8 cellular contexts compared by ENCODE assay signal in genomic region chr22:46250783-46251125, GRCh38. TPM values are rescaled to one million over a fixed set of nuclear protein-coding genes. Genes with fewer than 3 reads are reported as not detected.
DNase-seq lines count a peak whose midpoint lies in the region; ATAC-seq, FAIRE-seq and TF ChIP-seq lines count a peak whose summit lies in the region.

No MANE protein-coding gene starts in this region.

- H3K27me3 Mint-ChIP-seq in neural progenitor cell (ENCODE audit: insufficient read depth, low read depth), result peaks cover 2% of the 10 kb centered on the region

- no peak for DNase-seq in A549 (ENCODE audit: low read depth in 1 of 2, low spot score in 1 of 2)
- peak; percentile 42 for DNase-seq in GM20000 (ENCODE audit: low spot score)
- DNase-seq in RPMI8226, result peak; percentile 12
- no peak for DNase-seq in epithelial cell of prostate (ENCODE audit: low read depth, low spot score)
- no peak for DNase-seq in neural progenitor cell (ENCODE audit: low spot score)
- no peak for DNase-seq in H4 (ENCODE audit: low spot score)
- no peak for DNase-seq in NCI-H1105 (lab: John Stamatoyannopoulos, UW)

- no peak for TF ChIP-seq POLR2A in A549 (IDR thresholded peaks at IDR 0.05; ENCODE audit: low read length)

- H3K9ac ChIP-seq in neural progenitor cell, result no peak overlapping the region

- no peaks in the 10 kb centered on the region for H3K9me3 ChIP-seq in A549
- H3K9me3 ChIP-seq in neural progenitor cell (ENCODE audit: low read depth), result no peaks in the 10 kb centered on the region

- POLR2A ChIA-PET in A549 (lab: Yijun Ruan, JAX), result interaction anchor here (1.0 kb wide), 1 partner anchor 17 kb away, joined by 6 read pairs; the partner anchor contains the start of gene TTC38

- H2AFZ ChIP-seq in neural progenitor cell (replicated peaks), result no peak overlapping the region

- peak overlapping the region; percentile 83 for H3K4me3 Mint-ChIP-seq in neural progenitor cell

- H3K27me3 ChIP-seq in neural progenitor cell, result peaks cover 15% of the 10 kb centered on the region

- CTCF ChIA-PET in A549 (lab: Yijun Ruan, JAX), result interaction anchor here (1.0 to 1.3 kb wide), 2 partner anchors 25 to 129 kb away, joined by 3 to 6 read pairs; no protein-coding TSS in a partner anchor

- H3K27ac Mint-ChIP-seq in neural progenitor cell, result no peak overlapping the region

- H3K27ac ChIP-seq in A549 (peak overlapping the region; percentile 95 to 96), epithelial cell of prostate (peak overlapping the region; percentile 36), neural progenitor cell (no peak overlapping the region)

- H3K4me1 ChIP-seq in A549 (peaks cover 5% of the 10 kb centered on the region; the same call in 1 of the 3 replicates), neural progenitor cell (peaks cover 5% of the 10 kb centered on the region)

- H3K4me2 ChIP-seq in A549, result peak overlapping the region; percentile 96
- H3K4me2 ChIP-seq in neural progenitor cell, result peak overlapping the region; percentile 81

- no peak for FAIRE-seq in A549 (lab: Jason Lieb, UNC)

- H3K9me3 Mint-ChIP-seq in neural progenitor cell, result peaks cover 14% of the 10 kb centered on the region

- no peaks in the 10 kb centered on the region for H3K36me3 ChIP-seq in neural progenitor cell

- no peak for TF ChIP-seq EP300 in A549 (IDR thresholded peaks at IDR 0.05)

- ATAC-seq in A549 (peak in 1 of 2 experiments; percentile 35; a peak in 3 of 6 replicates), GM21825 (IDR thresholded peaks at IDR 0.05; ENCODE audit: unreplicated experiment) (no peak)

- WGBS in A549 (ENCODE audit: missing lambda C conversion rate), result 0% methylated on average over 1 of the region's 25 CpGs

- H4K20me1 ChIP-seq in neural progenitor cell (ENCODE audit: low read depth), result no peaks in the 10 kb centered on the region

- no peaks in the 10 kb centered on the region for H3K79me2 ChIP-seq in neural progenitor cell (ENCODE audit: low read depth)

- H3F3A ChIP-seq in neural progenitor cell (ENCODE audit: low read depth), result no peaks in the 10 kb centered on the region

- peak overlapping the region; percentile 96 for H3K4me3 ChIP-seq in A549
- peak overlapping the region; percentile 76 for H3K4me3 ChIP-seq in neural progenitor cell

- no peak for TF ChIP-seq RAD21 in A549 (conservative IDR thresholded peaks at IDR 0.05 in 1 of 2, IDR thresholded peaks at IDR 0.05 in 1 of 2)

- peaks cover 24% of the 10 kb centered on the region for H3K4me1 Mint-ChIP-seq in neural progenitor cell

- H3K36me3 Mint-ChIP-seq in neural progenitor cell, result peaks cover 2% of the 10 kb centered on the region

- TF ChIP-seq CTCF in A549 (IDR thresholded peaks at IDR 0.05), result no peak
- no peak for TF ChIP-seq CTCF in GM20000 (IDR thresholded peaks at IDR 0.05; ENCODE audit: extremely low read depth, missing control alignments)
- no peak for TF ChIP-seq CTCF in neural progenitor cell (IDR thresholded peaks at IDR 0.05)

TF ChIP-seq in A549, 52 proteins besides CTCF, POLR2A, EP300 and RAD21 (continues in another document):
- TF ChIP-seq ZNF302 (CRISPR knock-in tag; IDR thresholded peaks at IDR 0.05) (no peak), ATOH8 (CRISPR knock-in tag; IDR thresholded peaks at IDR 0.05; ENCODE audit: low read depth) (no peak), POLR2AphosphoS2 (conservative IDR thresholded peaks at IDR 0.05; ENCODE audit: low read length) (no peak), RCOR1 (IDR thresholded peaks at IDR 0.05; ENCODE audit: low read depth, low read length) (no peak), FOSB (CRISPR knock-in tag; IDR thresholded peaks at IDR 0.05) (no peak), HEYL (CRISPR knock-in tag; IDR thresholded peaks at IDR 0.05) (no peak), FOSL2 (IDR thresholded peaks at IDR 0.05) (no peak), FOSL2 (CRISPR knock-in tag; IDR thresholded peaks at IDR 0.05) (no peak), KDM5A (IDR thresholded peaks at IDR 0.05) (no peak), CHD2 (IDR thresholded peaks at IDR 0.05; ENCODE audit: low read length, partially characterized antibody) (no peak), TFCP2L1 (CRISPR knock-in tag; IDR thresholded peaks at IDR 0.05) (no peak), MAFK (IDR thresholded peaks at IDR 0.05; ENCODE audit: partially characterized antibody) (no peak), REST (IDR thresholded peaks at IDR 0.05) (no peak), PBX3 (IDR thresholded peaks at IDR 0.05) (no peak), RFX5 (IDR thresholded peaks at IDR 0.05) (no peak)

RNA-seq across cellular contexts. Expression of gene CDPF1, which starts 0.7 kb away (rescaled TPM):
- polyA plus RNA-seq in A549 (2011; rRNA removed), result 7.9 and 8.9 TPM in 2 replicates
- polyA plus RNA-seq in A549 (2012; cell fraction: cytosol; rRNA removed), result 17.7 and 20.9 TPM in 2 replicates
- 18.4 and 18.7 TPM in 2 replicates for polyA plus RNA-seq in A549 (2012; cell fraction: nucleus; rRNA removed)
- polyA plus RNA-seq in A549 (2017; fragmentation: RNase III; extraction: RNeasy Plus Mini Kit Qiagen cat#74134 plus additional on column Dnase treatment), result 9.3 to 10.2 TPM (median 9.6 TPM) in 3 replicates
- polyA minus RNA-seq in A549 (2011; rRNA and poly(A)+ RNA removed), result 4.3 and 5.0 TPM in 2 replicates
- 6.7 and 22.8 TPM in 2 replicates for total RNA-seq in neural progenitor cell (ENCODE audit: low replicate concordance)
- 3.2 and 8.2 TPM in 2 replicates for total RNA-seq in H4 (2014; rRNA removed; shearing (Covaris generic))

RNA-seq across cellular contexts. Expression of gene PKDREJ, which starts 12.4 kb away (rescaled TPM):
- polyA plus RNA-seq in A549 (2011; rRNA removed) (not detected in 2 replicates), A549 (2017; fragmentation: RNase III; extraction: RNeasy Plus Mini Kit Qiagen cat#74134 plus additional on column Dnase treatment) (not detected in 3 replicates)
- not detected in 2 replicates for polyA plus RNA-seq in A549 (2012; cell fraction: cytosol; rRNA removed)
- not detected in 2 replicates for polyA plus RNA-seq in A549 (2012; cell fraction: nucleus; rRNA removed)
- polyA minus RNA-seq in A549 (2011; rRNA and poly(A)+ RNA removed), result 0.04 TPM in 1 of 2 replicates, not detected in the other
- not detected in 2 replicates for total RNA-seq in neural progenitor cell (ENCODE audit: low replicate concordance)
- not detected in 2 replicates for total RNA-seq in H4 (2014; rRNA removed; shearing (Covaris generic))

RNA-seq across cellular contexts. Expression of gene TTC38, which starts 17.1 kb away (rescaled TPM):
- 12.4 and 17.3 TPM in 2 replicates for polyA plus RNA-seq in A549 (2011; rRNA removed)
- 15.6 and 21.4 TPM in 2 replicates for polyA plus RNA-seq in A549 (2012; cell fraction: cytosol; rRNA removed)
- 34.7 and 39.8 TPM in 2 replicates for polyA plus RNA-seq in A549 (2012; cell fraction: nucleus; rRNA removed)
- polyA plus RNA-seq in A549 (2017; fragmentation: RNase III; extraction: RNeasy Plus Mini Kit Qiagen cat#74134 plus additional on column Dnase treatment), result 17.6 to 22.1 TPM (median 20.3 TPM) in 3 replicates
- 11.4 TPM in 2 replicates for polyA minus RNA-seq in A549 (2011; rRNA and poly(A)+ RNA removed)
- 41.0 and 50.5 TPM in 2 replicates for total RNA-seq in neural progenitor cell (ENCODE audit: low replicate concordance)
- total RNA-seq in H4 (2014; rRNA removed; shearing (Covaris generic)), result 21.5 and 26.9 TPM in 2 replicates

RNA-seq across cellular contexts. Expression of gene GTSE1, which starts 45.9 kb away (rescaled TPM):
- 11.4 and 11.5 TPM in 2 replicates for polyA plus RNA-seq in A549 (2011; rRNA removed)
- 19.8 and 22.9 TPM in 2 replicates for polyA plus RNA-seq in A549 (2012; cell fraction: cytosol; rRNA removed)
- polyA plus RNA-seq in A549 (2012; cell fraction: nucleus; rRNA removed), result 84.7 and 86.4 TPM in 2 replicates
- polyA plus RNA-seq in A549 (2017; fragmentation: RNase III; extraction: RNeasy Plus Mini Kit Qiagen cat#74134 plus additional on column Dnase treatment), result 22.9 to 26.9 TPM (median 25.7 TPM) in 3 replicates
- polyA minus RNA-seq in A549 (2011; rRNA and poly(A)+ RNA removed), result 6.4 and 7.6 TPM in 2 replicates
- total RNA-seq in neural progenitor cell (ENCODE audit: low replicate concordance), result 29.7 and 38.8 TPM in 2 replicates
- 13.5 and 13.9 TPM in 2 replicates for total RNA-seq in H4 (2014; rRNA removed; shearing (Covaris generic))

Comparison
In these comparisons a context has a peak if more than half of its experiments do, and no peak if none do; other contexts are left out.
1. DNase-seq: peak in GM20000 (single experiment) and RPMI8226 (single experiment); none in A549 (0 of 2), epithelial cell of prostate (single experiment), neural progenitor cell (single experiment), H4 (single experiment) and NCI-H1105 (single experiment).